In the genomic region with DNA sequence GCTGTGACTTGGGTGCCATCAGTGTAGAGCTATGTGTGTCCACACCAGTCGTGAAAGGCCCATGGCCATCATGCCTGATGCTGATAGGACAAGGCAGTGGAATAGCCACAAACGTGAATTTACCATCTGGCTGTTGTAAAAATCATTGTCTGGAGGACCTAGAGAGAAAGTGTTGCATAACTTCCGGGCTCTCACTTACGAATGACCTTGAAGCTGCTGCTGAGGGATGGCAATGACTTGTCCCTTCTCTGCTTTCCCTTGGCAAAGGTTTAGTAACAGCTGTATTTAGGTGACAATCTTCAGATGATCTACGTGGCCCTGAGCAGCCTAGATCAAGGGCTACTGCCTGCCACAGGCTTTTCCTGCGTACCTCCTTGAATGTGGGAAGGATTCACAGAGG, we compare ENCODE assay signal across 12 cellular contexts. TPM values are rescaled to one million over a fixed set of nuclear protein-coding genes. Genes with fewer than 3 reads are reported as not detected.
DNase-seq lines count a peak whose midpoint lies in the region; ATAC-seq and TF ChIP-seq lines count a peak whose summit lies in the region.
"Had no signal": no experiment of that assay in that cellular context is flagged by ENCODE, and none has a peak within 500 bp of the region (broad histone marks: within the 10 kb centered on the region; RNA-seq: fewer than 3 reads in every experiment).

No MANE protein-coding gene starts in this region.

- H3K36me3 ChIP-seq in OCI-LY7 (ENCODE audit: insufficient read depth, low read length), result peaks cover 62% of the 10 kb centered on the region
- H3K36me3 ChIP-seq in esophagus muscularis mucosa, result peaks cover 4 to 50% (median 21%) of the 10 kb centered on the region in 4 donors
- no peaks in the 10 kb centered on the region for H3K36me3 ChIP-seq in ovary
- peaks cover 4% of the 10 kb centered on the region in 2 donors for H3K36me3 ChIP-seq in ascending aorta

- TF ChIP-seq EP300 in esophagus muscularis mucosa (IDR thresholded peaks at IDR 0.05), result no peak
- no peak for TF ChIP-seq EP300 in ovary (IDR thresholded peaks at IDR 0.05)

- POLR2A ChIA-PET in OCI-LY7 (lab: Charles Lee), result interaction anchor here (0.5 to 0.7 kb wide), 2 partner anchors 338 to 1396 kb away, joined by 3 read pairs; no protein-coding TSS in a partner anchor

- no TSS peak for BruUV-seq in OCI-LY7 (replicated peaks; lab: Mats Ljungman, UMichigan)

- H3K27ac ChIP-seq in OCI-LY7 (ENCODE audit: low read depth, low read length, poor library complexity, severe bottlenecking) (no peak overlapping the region), esophagus muscularis mucosa (replicated peaks in 1 of 4) (peak overlapping the region; percentile 90 to 98 (median 96)), ovary (peak overlapping the region in 1 of 2 donors; percentile 56), ascending aorta (no peak overlapping the region)
- H3K27ac ChIP-seq: C4-2B had no signal

- H3K4me2 ChIP-seq in OCI-LY7 (ENCODE audit: low read length), result peak overlapping the region; percentile 88; the same call in 1 of the 2 replicates

- peaks cover 52% of the 10 kb centered on the region for H3K79me2 ChIP-seq in OCI-LY7 (ENCODE audit: insufficient read depth, low read depth, low read length)

- no peak for ATAC-seq in GM21619 (IDR thresholded peaks at IDR 0.05; ENCODE audit: unreplicated experiment)
- ATAC-seq in GM18909 (IDR thresholded peaks at IDR 0.05; ENCODE audit: poor library complexity, unreplicated experiment), result no peak

- intact Hi-C loops in OCI-LY7 (cut with micrococcal nuclease; ENCODE audit: unreplicated experiment), result loop anchor here (5.0 kb wide), 1 partner anchor 885 kb away; a partner anchor contains a TSS
- intact Hi-C loops in esophagus muscularis mucosa (cut with DNase I), result no loop called here
- intact Hi-C loops in ovary (cut with DNase I), result no loop called here
- intact Hi-C loops in ascending aorta (cut with DNase I), result no loop called here

- 39% methylated on average over 6 of the region's 6 CpGs for WGBS in esophagus muscularis mucosa
- 5 to 28% (median 13%) methylated on average over 6 of the region's 6 CpGs for WGBS in ovary, 3 donors

- H3K4me3 ChIP-seq in OCI-LY7 (ENCODE audit: low read depth, low read length, poor library complexity, severe bottlenecking) (peak overlapping the region; percentile 72), esophagus muscularis mucosa (no peak overlapping the region), ovary (no peak overlapping the region), ascending aorta (no peak overlapping the region)

- no peaks in the 10 kb centered on the region for H3K27me3 ChIP-seq in esophagus muscularis mucosa
- H3K27me3 ChIP-seq in ovary, result no peaks in the 10 kb centered on the region
- no peaks in the 10 kb centered on the region for H3K27me3 ChIP-seq in ascending aorta

- H3K9me3 ChIP-seq in OCI-LY7 (ENCODE audit: low read length) (peaks cover 6% of the 10 kb centered on the region; the same call in 1 of the 2 replicates), esophagus muscularis mucosa (no peaks in the 10 kb centered on the region), ovary (no peaks in the 10 kb centered on the region), ascending aorta (no peaks in the 10 kb centered on the region)

- no peaks in the 10 kb centered on the region for H3K9me2 ChIP-seq in OCI-LY7 (ENCODE audit: insufficient read depth, low read length)

- DNase-seq in ELR (ENCODE audit: low read depth) (peak; percentile 22), OCI-LY7 (ENCODE audit: low spot score) (no peak), esophagus muscularis mucosa (ENCODE audit: extremely low spot score) (no peak), ovary (peak; percentile 34 to 69 (median 43)), ascending aorta (ENCODE audit: low spot score in 2 of 2) (no peak), T1000 (lab: John Stamatoyannopoulos, UW) (no peak)
- DNase-seq: activated CD4-positive, CD25-positive, alpha-beta regulatory T cell treated with anti-CD3 and anti-CD28 coated beads, Interleukin-2, amount 50 U/mL, for 72 hours; activated naive CD4-positive, alpha-beta T cell treated with anti-CD3 and anti-CD28 coated beads for 36 hours; NCI-H1105 had no signal

- CTCF ChIA-PET in OCI-LY7 (lab: Charles Lee; ENCODE audit: unreplicated experiment), result no interaction called here

- H3K4me1 ChIP-seq in OCI-LY7 (ENCODE audit: insufficient read depth, low read length, poor library complexity, severe bottlenecking), result peaks cover 75% of the 10 kb centered on the region
- peaks cover 60 to 97% (median 95%) of the 10 kb centered on the region in 4 donors for H3K4me1 ChIP-seq in esophagus muscularis mucosa
- H3K4me1 ChIP-seq in ovary (ENCODE audit: insufficient read depth), result peaks cover 11% of the 10 kb centered on the region
- H3K4me1 ChIP-seq in ascending aorta, result peaks cover 0 to 10% of the 10 kb centered on the region in 2 donors

- H4K20me1 ChIP-seq in OCI-LY7 (ENCODE audit: insufficient read depth, low read length), result no peaks in the 10 kb centered on the region

- TF ChIP-seq POLR2A in esophagus muscularis mucosa (IDR thresholded peaks at IDR 0.05; ENCODE audit: low read depth), result no peak
- no peak for TF ChIP-seq POLR2A in ovary (IDR thresholded peaks at IDR 0.05)

- no peak overlapping the region for H2AFZ ChIP-seq in OCI-LY7 (ENCODE audit: low read length)

- TF ChIP-seq CTCF in OCI-LY7 (conservative IDR thresholded peaks at IDR 0.05; ENCODE audit: low read length) (no peak), esophagus muscularis mucosa (IDR thresholded peaks at IDR 0.05) (no peak), ovary (IDR thresholded peaks at IDR 0.05) (no peak), ascending aorta (IDR thresholded peaks at IDR 0.05) (no peak)

RNA-seq across cellular contexts. Expression of a gene that starts 5.8 kb away (rescaled TPM):
- 14.5 and 17.5 TPM in 2 replicates for total RNA-seq in OCI-LY7 (2014; rRNA removed; shearing (Covaris generic))
- total RNA-seq in OCI-LY7 (2022) (21.5 and 22.5 TPM in 2 replicates), esophagus muscularis mucosa (10 to 100 TPM; 69.4 to 88.6 (median 78.3) TPM), ovary (100 to 1,000 TPM in 3 of 7 donors, 10 to 100 TPM in 4; 40.2 to 130 (median 93.8) TPM), ascending aorta (3.5 TPM)
- polyA plus RNA-seq in ovary, result 10 to 100 TPM; 35.8 to 56.3 TPM

Comparison
In these comparisons a context has a peak if more than half of its experiments do, and no peak if none do; other contexts are left out.
1. DNase-seq: peak in ELR (single experiment) and ovary (5 of 5); none in OCI-LY7 (single experiment), esophagus muscularis mucosa (single experiment), ascending aorta (0 of 2) and T1000 (single experiment).
2. H3K27ac ChIP-seq: peak in esophagus muscularis mucosa (4 of 4); none in OCI-LY7 (single experiment) and ascending aorta (0 of 2).